ENCODE assay signal across 16 cellular contexts in the genomic region with DNA sequence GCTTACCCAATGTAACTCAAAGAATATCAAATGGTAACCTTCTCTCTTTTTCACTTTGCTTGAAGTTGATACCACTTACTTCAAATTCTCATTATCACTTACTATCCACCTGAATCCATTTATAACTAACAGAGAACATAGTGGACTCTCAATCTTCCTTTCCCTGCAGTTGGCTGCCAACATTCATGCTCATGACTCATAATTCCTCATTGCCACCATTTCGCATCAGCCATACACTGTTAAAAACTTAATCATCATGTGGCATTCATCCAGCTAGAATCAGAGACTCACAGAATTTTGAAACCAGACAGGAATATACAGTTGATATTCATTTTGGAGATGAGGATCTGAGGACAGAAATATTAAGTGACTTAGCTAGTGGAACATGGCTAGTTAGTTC. TPM values are rescaled to one million over a fixed set of nuclear protein-coding genes. Genes with fewer than 3 reads are reported as not detected.
DNase-seq lines count a peak whose midpoint lies in the region; ATAC-seq and TF ChIP-seq lines count a peak whose summit lies in the region.
"Had no signal": no experiment of that assay in that cellular context is flagged by ENCODE, and none has a peak within 500 bp of the region (broad histone marks: within the 10 kb centered on the region; RNA-seq: fewer than 3 reads in every experiment).

No MANE protein-coding gene starts in this region.

- no peaks in the 10 kb centered on the region for H3K36me3 Mint-ChIP-seq in activated CD8-positive, alpha-beta T cell treated with anti-CD3 and anti-CD28 coated beads, Interleukin-2, amount 10 ng/mL, durations not matched to agents 7 days and 5 days (ENCODE audit: low read depth)
- H3K36me3 Mint-ChIP-seq: immature natural killer cell had no signal

- no peaks in the 10 kb centered on the region for H3K9me3 Mint-ChIP-seq in activated CD8-positive, alpha-beta T cell treated with anti-CD3 and anti-CD28 coated beads, Interleukin-2, amount 10 ng/mL, durations not matched to agents 7 days and 5 days (ENCODE audit: insufficient read depth)

- ATAC-seq in activated CD8-positive, alpha-beta T cell treated with anti-CD3 and anti-CD28 coated beads, Interleukin-2, amount 10 ng/mL, durations not matched to agents 7 days and 5 days, result no peak
- no peak for ATAC-seq in GM18505 (IDR thresholded peaks at IDR 0.05; ENCODE audit: unreplicated experiment)
- ATAC-seq: T-helper 17 cell had no signal

- H3K4me3 Mint-ChIP-seq in activated CD8-positive, alpha-beta T cell treated with anti-CD3 and anti-CD28 coated beads, Interleukin-2, amount 10 ng/mL, durations not matched to agents 7 days and 5 days, result no peak overlapping the region
- H3K4me3 Mint-ChIP-seq: immature natural killer cell, T-helper 17 cell had no signal

- no peak overlapping the region for H3K27ac Mint-ChIP-seq in activated CD8-positive, alpha-beta T cell treated with anti-CD3 and anti-CD28 coated beads, Interleukin-2, amount 10 ng/mL, durations not matched to agents 7 days and 5 days
- H3K27ac Mint-ChIP-seq: immature natural killer cell, T-helper 17 cell had no signal

- POLR2A ChIA-PET in activated CD8-positive, alpha-beta T cell treated with anti-CD3 and anti-CD28 coated beads, Interleukin-2, amount 10 ng/mL, durations not matched to agents 7 days and 5 days (lab: Charles Lee), result no interaction called here

- CTCF ChIA-PET in activated CD8-positive, alpha-beta T cell treated with anti-CD3 and anti-CD28 coated beads, Interleukin-2, amount 10 ng/mL, durations not matched to agents 7 days and 5 days (lab: Charles Lee), result no interaction called here

- H3K27me3 Mint-ChIP-seq in activated CD8-positive, alpha-beta T cell treated with anti-CD3 and anti-CD28 coated beads, Interleukin-2, amount 10 ng/mL, durations not matched to agents 7 days and 5 days (ENCODE audit: low read depth), result peaks cover 21% of the 10 kb centered on the region

- no peaks in the 10 kb centered on the region for H3K4me1 Mint-ChIP-seq in activated CD8-positive, alpha-beta T cell treated with anti-CD3 and anti-CD28 coated beads, Interleukin-2, amount 10 ng/mL, durations not matched to agents 7 days and 5 days (ENCODE audit: low read depth)
- H3K4me1 Mint-ChIP-seq: immature natural killer cell had no signal

- DNase-seq in AG08395 (ENCODE audit: low spot score) (peak; percentile 1), HS-5 (ENCODE audit: low read depth) (peak; percentile 84), astrocyte of the hippocampus (ENCODE audit: low read depth, low spot score) (peak; percentile 79), iris pigment epithelial cell (ENCODE audit: low read depth) (peak; percentile 49), NCI-H69 (lab: John Stamatoyannopoulos, UW) (no peak)
- DNase-seq in activated CD8-positive, alpha-beta T cell treated with anti-CD3 and anti-CD28 coated beads, Interleukin-2, amount 10 ng/mL, durations not matched to agents 7 days and 5 days, result no peak
- no peak for DNase-seq in stimulated activated CD4-positive, alpha-beta T cell treated with anti-CD3 and anti-CD28 coated beads, Interleukin-15, amount 100 ng/mL, for 24 hours
- DNase-seq: colonic mucosa, DMS79, immature natural killer cell, NCI-H1092, NCI-H345, ovary, T-helper 17 cell had no signal

- TF ChIP-seq POLR2A in GM18505 (IDR thresholded peaks at IDR 0.05; ENCODE audit: borderline replicate concordance, extremely low read depth, insufficient read depth, insufficient read length), result no peak

RNA-seq across cellular contexts. Expression of a gene that starts 56.8 kb away (rescaled TPM):
- 1 to 10 TPM; 2.8 TPM for total RNA-seq in activated CD8-positive, alpha-beta T cell treated with anti-CD3 and anti-CD28 coated beads, Interleukin-2, amount 10 ng/mL, durations not matched to agents 7 days and 5 days
- total RNA-seq: suprapubic skin had no signal

Comparison
In these comparisons a context has a peak if more than half of its experiments do, and no peak if none do; other contexts are left out.
1. DNase-seq: peak in AG08395 (single experiment), HS-5 (single experiment), astrocyte of the hippocampus (single experiment) and iris pigment epithelial cell (single experiment); none in activated CD8-positive, alpha-beta T cell treated with anti-CD3 and anti-CD28 coated beads, Interleukin-2, amount 10 ng/mL, durations not matched to agents 7 days and 5 days (single experiment), NCI-H69 (single experiment) and stimulated activated CD4-positive, alpha-beta T cell treated with anti-CD3 and anti-CD28 coated beads, Interleukin-15, amount 100 ng/mL, for 24 hours (single experiment).